19 cellular contexts compared by ENCODE assay signal in the genomic region with DNA sequence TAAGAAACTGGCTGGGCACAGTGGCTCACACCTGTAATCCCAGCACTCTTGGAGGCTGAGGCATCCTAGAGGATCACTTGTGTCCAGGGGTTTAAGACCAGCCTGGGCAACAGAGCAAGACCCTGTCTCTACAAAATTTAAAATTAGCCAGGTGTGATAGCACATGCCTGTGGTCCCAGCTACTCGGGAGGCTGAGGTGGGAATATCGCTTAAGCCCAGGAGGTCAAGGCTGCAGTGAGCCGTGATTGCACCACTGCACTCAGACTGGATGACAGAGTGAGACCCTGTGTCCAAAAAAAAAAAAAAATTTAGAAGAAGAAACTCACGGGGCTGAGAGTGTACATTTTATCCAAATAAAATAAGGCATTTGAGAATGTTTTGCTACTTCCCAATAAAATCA. TPM values are rescaled to one million over a fixed set of nuclear protein-coding genes. Genes with fewer than 3 reads are reported as not detected.
"Had no signal": no experiment of that assay in that cellular context is flagged by ENCODE, and none has a peak within 500 bp of the region (broad histone marks: within the 10 kb centered on the region; RNA-seq: fewer than 3 reads in every experiment).

No MANE protein-coding gene starts in this region.

- H3K36me3 Mint-ChIP-seq: activated CD8-positive, alpha-beta memory T cell treated with anti-CD3 and anti-CD28 coated beads, Interleukin-2, amount 10 ng/mL, durations not matched to agents 7 days and 5 days; activated naive CD8-positive, alpha-beta T cell treated with anti-CD3 and anti-CD28 coated beads for 36 hours; neural progenitor cell had no signal

- H3K9me3 ChIP-seq: ovary had no signal

- H3K4me1 ChIP-seq: neural progenitor cell had no signal

- H3K27ac Mint-ChIP-seq: activated CD8-positive, alpha-beta memory T cell treated with anti-CD3 and anti-CD28 coated beads, Interleukin-2, amount 10 ng/mL, durations not matched to agents 7 days and 5 days; activated naive CD8-positive, alpha-beta T cell treated with anti-CD3 and anti-CD28 coated beads for 36 hours; neural progenitor cell; T-helper 17 cell had no signal

- H3K9ac ChIP-seq: neural progenitor cell had no signal

- H3K9me3 Mint-ChIP-seq: activated naive CD8-positive, alpha-beta T cell treated with anti-CD3 and anti-CD28 coated beads for 36 hours; activated T-cell treated with anti-CD3 and anti-CD28 coated beads, Interleukin-2, amount 50 U/mL, for 4 hours; neural progenitor cell had no signal

- ATAC-seq: activated CD4-positive, CD25-positive, alpha-beta regulatory T cell treated with anti-CD3 and anti-CD28 coated beads, Interleukin-2, amount 50 U/mL, for 24 hours; activated CD8-positive, alpha-beta memory T cell treated with anti-CD3 and anti-CD28 coated beads, Interleukin-2, amount 10 ng/mL, durations not matched to agents 7 days and 5 days; activated T-cell treated with anti-CD3 and anti-CD28 coated beads, Interleukin-2, amount 50 U/mL, for 4 hours; T-helper 17 cell had no signal

- H3K27ac ChIP-seq: neural progenitor cell, ovary had no signal

- H3K36me3 ChIP-seq: neural progenitor cell, ovary had no signal

- H3K4me3 ChIP-seq: hepatocyte, lung, neural progenitor cell, ovary had no signal

- H3K4me1 Mint-ChIP-seq: activated CD8-positive, alpha-beta memory T cell treated with anti-CD3 and anti-CD28 coated beads, Interleukin-2, amount 10 ng/mL, durations not matched to agents 7 days and 5 days; activated naive CD8-positive, alpha-beta T cell treated with anti-CD3 and anti-CD28 coated beads for 36 hours had no signal

- H3K27me3 Mint-ChIP-seq: activated naive CD8-positive, alpha-beta T cell treated with anti-CD3 and anti-CD28 coated beads for 36 hours; T-helper 17 cell had no signal

- H3K27me3 ChIP-seq: hepatocyte, neural progenitor cell, ovary had no signal

- H3K4me3 Mint-ChIP-seq: activated CD8-positive, alpha-beta memory T cell treated with anti-CD3 and anti-CD28 coated beads, Interleukin-2, amount 10 ng/mL, durations not matched to agents 7 days and 5 days; activated naive CD8-positive, alpha-beta T cell treated with anti-CD3 and anti-CD28 coated beads for 36 hours; activated T-cell treated with anti-CD3 and anti-CD28 coated beads, Interleukin-2, amount 50 U/mL, for 4 hours; neural progenitor cell; T-helper 17 cell had no signal

- DNase-seq: activated CD4-positive, alpha-beta T cell treated with anti-CD3 and anti-CD28 coated beads, Interleukin-2, amount 50 U/mL, for 4 hours; activated CD8-positive, alpha-beta memory T cell treated with anti-CD3 and anti-CD28 coated beads, Interleukin-2, amount 10 ng/mL, durations not matched to agents 7 days and 5 days; activated gamma-delta T cell; activated naive CD8-positive, alpha-beta T cell treated with anti-CD3 and anti-CD28 coated beads for 36 hours; activated T-cell treated with anti-CD3 and anti-CD28 coated beads, Interleukin-2, amount 50 U/mL, for 4 hours; kidney; midbrain; ovary; small intestine; T-helper 17 cell; trophoblast cell had no signal

RNA-seq across cellular contexts. Expression of gene ZAR1L, which starts 58.9 kb away (rescaled TPM):
- total RNA-seq: activated CD8-positive, alpha-beta memory T cell treated with anti-CD3 and anti-CD28 coated beads, Interleukin-2, amount 10 ng/mL, durations not matched to agents 7 days and 5 days; activated T-cell treated with anti-CD3 and anti-CD28 coated beads, Interleukin-2, amount 50 U/mL, for 4 hours; bronchial epithelial cell; fibroblast of lung; frontal cortex; hepatocyte; kidney; lung; ovary; renal cortical epithelial cell; T-helper 17 cell had no signal
- polyA plus RNA-seq: fibroblast of lung, hepatocyte, lung, small intestine had no signal
